ENCODE assay signal across 10 cellular contexts in the genomic region with DNA sequence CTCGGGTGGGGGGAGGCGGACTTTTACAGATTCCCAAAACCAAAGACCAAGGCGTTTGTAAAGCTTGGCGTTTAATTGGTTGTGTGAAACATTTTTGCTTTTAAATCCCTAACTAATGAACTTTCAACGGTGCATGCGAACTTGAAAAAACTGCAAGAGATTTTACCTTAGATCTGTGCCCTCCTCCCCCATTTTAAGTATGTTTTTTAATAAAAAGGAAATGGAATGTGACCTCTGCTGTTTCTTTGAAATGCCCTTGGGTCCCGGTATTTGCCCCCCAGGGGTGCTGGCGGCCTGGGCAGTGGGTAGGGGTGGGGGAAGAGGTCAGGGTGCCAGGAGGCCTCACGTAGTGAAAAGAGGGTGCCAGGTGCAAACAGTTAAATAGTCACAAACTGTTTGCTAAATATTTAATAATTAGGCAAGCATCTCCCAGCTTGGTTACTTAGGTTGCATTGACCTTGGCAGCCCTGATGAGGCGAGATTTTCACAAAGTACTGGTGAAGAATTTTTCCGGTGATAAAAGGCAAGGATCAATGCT.
DNase-seq lines count a peak whose midpoint lies in the region; ATAC-seq and TF ChIP-seq lines count a peak whose summit lies in the region.
"Had no signal": no experiment of that assay in that cellular context is flagged by ENCODE, and none has a peak within 500 bp of the region (broad histone marks: within the 10 kb centered on the region; RNA-seq: fewer than 3 reads in every experiment).

No MANE protein-coding gene starts in this region.

- BruUV-seq in Caco-2 (replicated peaks; lab: Mats Ljungman, UMichigan) = TSS peak; percentile 53
- BruUV-seq in PC-9 (replicated peaks; lab: Mats Ljungman, UMichigan) = TSS peak; percentile 32

- no peaks in the 10 kb centered on the region for H3K27me3 ChIP-seq in Caco-2 (replicated peaks; ENCODE audit: control insufficient read depth, insufficient read depth, low read length)
- H3K27me3 ChIP-seq in PC-9 (ENCODE audit: insufficient read depth, low read depth) = no peaks in the 10 kb centered on the region
- H3K27me3 ChIP-seq in prostate gland (replicated peaks; ENCODE audit: insufficient read depth) = peaks cover 2% of the 10 kb centered on the region

- H3K4me3 Mint-ChIP-seq in Caco-2 (ENCODE audit: unreplicated experiment) = peak overlapping the region; percentile 89
- peak overlapping the region; percentile 57 for H3K4me3 Mint-ChIP-seq in glutamatergic neuron (ENCODE audit: unreplicated experiment)

- H3K27me3 Mint-ChIP-seq in Caco-2 (ENCODE audit: insufficient read depth, unreplicated experiment) (no peaks in the 10 kb centered on the region), glutamatergic neuron (ENCODE audit: unreplicated experiment) (no peaks in the 10 kb centered on the region)

- H3K9me3 Mint-ChIP-seq in Caco-2 (ENCODE audit: unreplicated experiment) (no peaks in the 10 kb centered on the region), glutamatergic neuron (ENCODE audit: unreplicated experiment) (no peaks in the 10 kb centered on the region)

- H4K20me1 ChIP-seq in PC-9 (ENCODE audit: insufficient read depth) = no peaks in the 10 kb centered on the region

- no peak for ATAC-seq in GM18511 (IDR thresholded peaks at IDR 0.05; ENCODE audit: unreplicated experiment)
- ATAC-seq in HG03460 (IDR thresholded peaks at IDR 0.05; ENCODE audit: unreplicated experiment) = no peak

- H3K4me1 Mint-ChIP-seq in Caco-2 (ENCODE audit: low read depth, unreplicated experiment) (peaks cover 13% of the 10 kb centered on the region), glutamatergic neuron (ENCODE audit: low read depth, unreplicated experiment) (peaks cover 4% of the 10 kb centered on the region)

- DNase-seq in Caco-2 (peak in 1 of 2 experiments; percentile 32), PC-9 (no peak), glutamatergic neuron (no peak), prostate gland (ENCODE audit: low spot score) (no peak), NCI-H748 (lab: John Stamatoyannopoulos, UW; ENCODE audit: unreplicated experiment) (no peak), HuH-7.5 (ENCODE audit: low spot score) (no peak)
- DNase-seq: GF-D8 had no signal

- H3K27ac Mint-ChIP-seq in Caco-2 (ENCODE audit: unreplicated experiment) (peak overlapping the region; percentile 24), glutamatergic neuron (ENCODE audit: unreplicated experiment) (no peak overlapping the region)

- TF ChIP-seq POLR2A in prostate gland (IDR thresholded peaks at IDR 0.05) = no peak

- CTCF ChIA-PET in Caco-2 (lab: Charles Lee) (interaction anchor here (0.7 to 2.5 kb wide), 11 partner anchors 12 to 232 kb away, joined by 3 to 34 read pairs (median 9); a partner anchor contains a TSS), PC-9 (lab: Charles Lee) (interaction anchor here (1.3 to 2.1 kb wide), 6 partner anchors 13 to 348 kb away, joined by 5 to 15 read pairs (median 10); no protein-coding TSS in a partner anchor)

- H3K4me2 ChIP-seq in PC-9 = peak overlapping the region; percentile 89

- TF ChIP-seq CTCF in Caco-2 (IDR thresholded peaks at IDR 0.05; ENCODE audit: insufficient read depth in 1 of 2, low read depth in 1 of 2, low read length in 1 of 2, severe bottlenecking in 1 of 2, unreplicated experiment in 1 of 2) (no peak), PC-9 (conservative IDR thresholded peaks at IDR 0.05) (no peak), glutamatergic neuron (IDR thresholded peaks at IDR 0.05; ENCODE audit: partially characterized antibody, unreplicated experiment) (no peak), prostate gland (IDR thresholded peaks at IDR 0.05) (no peak)

- H3K4me1 ChIP-seq in Caco-2 (peaks cover 13% of the 10 kb centered on the region), PC-9 (replicated peaks; ENCODE audit: insufficient read depth) (peaks cover 12% of the 10 kb centered on the region), prostate gland (replicated peaks) (no peaks in the 10 kb centered on the region)

- H3K27ac ChIP-seq in PC-9 = no peak overlapping the region
- no peak overlapping the region for H3K27ac ChIP-seq in prostate gland

- H2AFZ ChIP-seq in PC-9 = peak overlapping the region; percentile 96

- intact Hi-C loops in Caco-2 (cut with micrococcal nuclease; ENCODE audit: unreplicated experiment) (loop anchor here (1.0 to 2.0 kb wide), 2 partner anchors 18 to 229 kb away; no protein-coding TSS in a partner anchor), PC-9 (cut with micrococcal nuclease; ENCODE audit: unreplicated experiment) (loop anchor here (5.0 to 10.0 kb wide), 3 partner anchors 213 to 583 kb away; no protein-coding TSS in a partner anchor), prostate gland (cut with DNase I) (no loop called here)

- no peaks in the 10 kb centered on the region for H3F3A ChIP-seq in PC-9 (ENCODE audit: insufficient read depth, low read depth)

- H3K36me3 Mint-ChIP-seq in Caco-2 (ENCODE audit: insufficient read depth, unreplicated experiment) (peaks cover 9% of the 10 kb centered on the region), glutamatergic neuron (ENCODE audit: unreplicated experiment) (no peaks in the 10 kb centered on the region)

- H3K36me3 ChIP-seq in Caco-2 (ENCODE audit: control insufficient read depth, insufficient read depth, low read length) (no peaks in the 10 kb centered on the region; the same call in 1 of the 2 replicates), PC-9 (ENCODE audit: low read depth) (no peaks in the 10 kb centered on the region), prostate gland (no peaks in the 10 kb centered on the region)

- H3K79me2 ChIP-seq in PC-9 (ENCODE audit: low read depth) = no peaks in the 10 kb centered on the region

- no peaks in the 10 kb centered on the region for H3K9me2 ChIP-seq in PC-9 (ENCODE audit: insufficient read depth)

- H3K4me3 ChIP-seq in Caco-2 (ENCODE audit: low read depth, low read length) (peak overlapping the region; percentile 61), PC-9 (peak overlapping the region; percentile 83), prostate gland (peak overlapping the region; percentile 34 to 38)
- H3K4me3 ChIP-seq: K562 had no signal

- no peaks in the 10 kb centered on the region for H3K9me3 ChIP-seq in Caco-2
- no peaks in the 10 kb centered on the region for H3K9me3 ChIP-seq in PC-9 (ENCODE audit: insufficient read depth, low read depth)
- H3K9me3 ChIP-seq in prostate gland = no peaks in the 10 kb centered on the region

- 5% methylated on average over 11 of the region's 11 CpGs for WGBS in prostate gland

- POLR2A ChIA-PET in Caco-2 (lab: Charles Lee) = interaction anchor here (2.3 kb wide), 1 partner anchor 13 kb away, joined by 14 read pairs; no protein-coding TSS in a partner anchor
- POLR2A ChIA-PET in PC-9 (lab: Charles Lee; ENCODE audit: unreplicated experiment) = no interaction called here
